11 cellular contexts compared by ENCODE assay signal in the genomic region with DNA sequence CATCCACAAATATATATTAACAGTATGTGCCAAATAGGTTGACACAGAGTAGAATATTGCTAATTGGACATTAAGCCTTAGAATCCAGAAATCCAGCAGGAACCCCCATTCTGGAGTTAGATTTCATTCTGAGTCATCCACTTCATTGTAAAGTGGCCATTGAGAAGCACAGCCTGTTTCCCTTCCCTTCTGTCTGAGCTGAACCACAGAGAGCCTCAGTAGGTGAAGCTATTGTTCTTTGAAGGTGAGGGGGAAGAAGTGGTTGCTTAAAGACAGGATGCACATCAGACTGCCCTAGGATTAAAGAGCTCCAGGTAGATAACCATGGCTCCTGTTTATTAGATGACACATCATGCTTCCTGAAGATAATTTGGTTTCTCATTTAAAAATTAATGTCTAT. TPM values are rescaled to one million over a fixed set of nuclear protein-coding genes. Genes with fewer than 3 reads are reported as not detected.
DNase-seq lines count a peak whose midpoint lies in the region; ATAC-seq and TF ChIP-seq lines count a peak whose summit lies in the region.
"Had no signal": no experiment of that assay in that cellular context is flagged by ENCODE, and none has a peak within 500 bp of the region (broad histone marks: within the 10 kb centered on the region; RNA-seq: fewer than 3 reads in every experiment).

No MANE protein-coding gene starts in this region.

- no peak overlapping the region for H3K4me3 ChIP-seq in fibroblast of pulmonary artery (replicated peaks; ENCODE audit: low read depth, low read length)
- H3K4me3 ChIP-seq: BLaER1 treated with 17β-estradiol and CSF1 and Interleukin-3, amounts not matched to agents 10 nM and 100 nM had no signal

- no peak for TF ChIP-seq CTCF in HFFc6 (IDR thresholded peaks at IDR 0.05)
- no peak for TF ChIP-seq CTCF in fibroblast of pulmonary artery (IDR thresholded peaks at IDR 0.05; ENCODE audit: low read length, missing control alignments)
- no peak for TF ChIP-seq CTCF in Calu3 (IDR thresholded peaks at IDR 0.05; ENCODE audit: unreplicated experiment)

- H3K27me3 Mint-ChIP-seq in HFFc6 (ENCODE audit: insufficient read depth) (peaks cover 4% of the 10 kb centered on the region), Calu3 (ENCODE audit: unreplicated experiment) (no peaks in the 10 kb centered on the region)
- H3K27me3 Mint-ChIP-seq: activated naive CD4-positive, alpha-beta T cell treated with anti-CD3 and anti-CD28 coated beads, Interleukin-2, amount 50 U/mL, for 24 hours had no signal

- no peak for ATAC-seq in HG03571 (IDR thresholded peaks at IDR 0.05; ENCODE audit: unreplicated experiment)

- intact Hi-C loops in Calu3 (cut with micrococcal nuclease; ENCODE audit: unreplicated experiment) = no loop called here

- no peak overlapping the region for H3K4me3 Mint-ChIP-seq in HFFc6
- no peak overlapping the region for H3K4me3 Mint-ChIP-seq in Calu3 (ENCODE audit: low read depth, unreplicated experiment)
- H3K4me3 Mint-ChIP-seq: activated naive CD4-positive, alpha-beta T cell treated with anti-CD3 and anti-CD28 coated beads, Interleukin-2, amount 50 U/mL, for 24 hours had no signal

- H3K36me3 Mint-ChIP-seq in HFFc6 (ENCODE audit: low read depth) = peaks cover 13% of the 10 kb centered on the region
- H3K36me3 Mint-ChIP-seq in Calu3 (ENCODE audit: insufficient read depth, unreplicated experiment) = no peaks in the 10 kb centered on the region

- H3K27ac Mint-ChIP-seq in HFFc6 (peak overlapping the region; percentile 33; the same call in 1 of the 2 replicates), Calu3 (ENCODE audit: unreplicated experiment) (no peak overlapping the region)
- H3K27ac Mint-ChIP-seq: activated naive CD4-positive, alpha-beta T cell treated with anti-CD3 and anti-CD28 coated beads, Interleukin-2, amount 50 U/mL, for 24 hours had no signal

- H3K9me3 Mint-ChIP-seq in HFFc6 (no peaks in the 10 kb centered on the region), Calu3 (ENCODE audit: low read depth, unreplicated experiment) (no peaks in the 10 kb centered on the region)
- H3K9me3 Mint-ChIP-seq: activated naive CD4-positive, alpha-beta T cell treated with anti-CD3 and anti-CD28 coated beads, Interleukin-2, amount 50 U/mL, for 24 hours had no signal

- peaks cover 26% of the 10 kb centered on the region for H3K4me1 Mint-ChIP-seq in HFFc6 (ENCODE audit: low read depth)
- no peaks in the 10 kb centered on the region for H3K4me1 Mint-ChIP-seq in Calu3 (ENCODE audit: low read depth, unreplicated experiment)

- CTCF ChIA-PET in Calu3 (lab: Charles Lee) = no interaction called here

- BruUV-seq in Calu3 (replicated peaks; lab: Mats Ljungman, UMichigan) = no TSS peak

- peak; percentile 93 for DNase-seq in DMS153 (lab: John Stamatoyannopoulos, UW)
- DNase-seq in HFFc6 = no peak
- DNase-seq in RPMI7951 (ENCODE audit: low read depth) = peak; percentile 16
- peak; percentile 17 for DNase-seq in fibroblast of pulmonary artery (ENCODE audit: low read depth)
- DNase-seq in NCI-H82 treated with DMSO at 0.1 percent for 48 hours (lab: John Stamatoyannopoulos, UW; ENCODE audit: unreplicated experiment) = no peak
- no peak for DNase-seq in Calu3
- DNase-seq in NCI-H1694 (lab: John Stamatoyannopoulos, UW) = no peak
- DNase-seq: H7 had no signal

RNA-seq across cellular contexts. Expression of a gene that starts 30.6 kb away (rescaled TPM):
- under 1 TPM in 1 of 6 experiments, not detected in 5; 0.11 TPM for total RNA-seq in HFFc6 (2021; fragmentation: NEBNext Ultra II Directional; extraction: Animal tissue kit (Norgen Biotek cat#: 25700))
- total RNA-seq in RPMI7951 (2014; rRNA removed; shearing (Covaris generic)) = not detected in 2 replicates
- total RNA-seq in Calu3 (2022) = not detected in 2 replicates

Comparison
In these comparisons a context has a peak if more than half of its experiments do, and no peak if none do; other contexts are left out.
1. DNase-seq: peak in DMS153 (single experiment), RPMI7951 (single experiment) and fibroblast of pulmonary artery (single experiment); none in HFFc6 (single experiment), NCI-H82 treated with DMSO at 0.1 percent for 48 hours (single experiment), Calu3 (single experiment) and NCI-H1694 (single experiment).